Comparison of ENCODE assay signal across 7 cellular contexts in genomic region chr3:187112934-187113793, GRCh38. TPM values are rescaled to one million over a fixed set of nuclear protein-coding genes. Genes with fewer than 3 reads are reported as not detected.
DNase-seq lines count a peak whose midpoint lies in the region; ATAC-seq, FAIRE-seq and TF ChIP-seq lines count a peak whose summit lies in the region.

No MANE protein-coding gene starts in this region.

- no peaks in the 10 kb centered on the region for H3K4me1 ChIP-seq in keratinocyte (ENCODE audit: control insufficient read depth, extremely low read depth, insufficient read depth, low read length)

- H3K36me3 ChIP-seq in WERI-Rb-1 (no peaks in the 10 kb centered on the region), keratinocyte (ENCODE audit: control insufficient read depth in 2 of 2, extremely low read depth in 1 of 2, insufficient read depth in 2 of 2, low read length in 2 of 2) (no peaks in the 10 kb centered on the region)

- H3K9ac ChIP-seq in keratinocyte (ENCODE audit: control insufficient read depth, extremely low read depth, insufficient read depth, low read length), result no peak overlapping the region

- no peak for FAIRE-seq in keratinocyte (lab: Jason Lieb, UNC)

- H3K79me2 ChIP-seq in keratinocyte (ENCODE audit: control insufficient read depth, insufficient read depth, low read length), result no peaks in the 10 kb centered on the region

- no peaks in the 10 kb centered on the region for H3K9me3 ChIP-seq in WERI-Rb-1 (ENCODE audit: severe bottlenecking)
- H3K9me3 ChIP-seq in keratinocyte (ENCODE audit: control insufficient read depth, low read depth, low read length), result no peaks in the 10 kb centered on the region

- H3K4me3 ChIP-seq in WERI-Rb-1 (ENCODE audit: low read depth, low read length), result no peak overlapping the region
- no peak overlapping the region for H3K4me3 ChIP-seq in keratinocyte (ENCODE audit: control insufficient read depth in 2 of 3, extremely low read depth in 1 of 3, insufficient read depth in 2 of 3, low read depth in 1 of 3, low read length in 3 of 3)

- H3K27ac ChIP-seq in WERI-Rb-1 (no peak overlapping the region), keratinocyte (ENCODE audit: control insufficient read depth, insufficient read depth, low read length) (no peak overlapping the region)

- H3K9me1 ChIP-seq in keratinocyte (ENCODE audit: control insufficient read depth, extremely low read depth, insufficient read depth, low read length), result no peaks in the 10 kb centered on the region

- DNase-seq in EL (peak; percentile 23), WERI-Rb-1 (no peak), keratinocyte (ENCODE audit: low read depth, low spot score) (no peak)
- DNase-seq in activated CD4-positive, alpha-beta T cell treated with anti-CD3 and anti-CD28 coated beads, Interleukin-2, amount 50 U/mL, for 48 hours, result no peak

- dilution Hi-C loops in keratinocyte (cut with MboI; ENCODE audit: extremely low pct_ligation_motif_present, low sequenced_read_pairs), result no loop called here

- peak; percentile 24; the same call in 1 of the 2 replicates for TF ChIP-seq CTCF in WERI-Rb-1 (IDR thresholded peaks at IDR 0.05; ENCODE audit: low read depth, low read length)
- TF ChIP-seq CTCF in keratinocyte (optimal IDR thresholded peaks at IDR 0.05 in 1 of 3, IDR thresholded peaks at IDR 0.05 in 1 of 3, conservative IDR thresholded peaks at IDR 0.05 in 1 of 3; ENCODE audit: extremely low read depth in 1 of 3, insufficient read depth in 2 of 3, low read length in 3 of 3), result peak in 2 of 3 experiments; percentile 32 to 42

- ATAC-seq in HG03342 (IDR thresholded peaks at IDR 0.05; ENCODE audit: unreplicated experiment) (peak; percentile 52), HG03442 (IDR thresholded peaks at IDR 0.05; ENCODE audit: unreplicated experiment) (no peak), HG03108 (IDR thresholded peaks at IDR 0.05; ENCODE audit: unreplicated experiment) (no peak)

- no peaks in the 10 kb centered on the region for H4K20me1 ChIP-seq in keratinocyte (ENCODE audit: control insufficient read depth, extremely low read depth, insufficient read depth, low read length)

- H2AFZ ChIP-seq in keratinocyte (ENCODE audit: control insufficient read depth, low read length), result no peak overlapping the region

- H3K27me3 ChIP-seq in WERI-Rb-1 (ENCODE audit: insufficient read depth, low read depth, severe bottlenecking) (no peaks in the 10 kb centered on the region), keratinocyte (ENCODE audit: control insufficient read depth, extremely low read depth, insufficient read depth, low read length) (no peaks in the 10 kb centered on the region)

- no peak overlapping the region for H3K4me2 ChIP-seq in keratinocyte (ENCODE audit: control insufficient read depth, extremely low read depth, insufficient read depth, low read depth, low read length)

RNA-seq across cellular contexts. Expression of gene RPL39L, which starts 26.1 kb away (rescaled TPM):
- polyA plus RNA-seq in keratinocyte, result 10.3 to 20.0 TPM (median 10.9 TPM) in 3 replicates
- polyA plus RNA-seq in keratinocyte (2011; ENCODE audit: low read depth), result 4.3 TPM
- polyA plus RNA-seq in keratinocyte (2011; cell fraction: cytosol; rRNA removed), result 6.0 and 7.1 TPM in 2 replicates
- polyA plus RNA-seq in keratinocyte (2011; cell fraction: nucleus; rRNA removed), result 1.5 and 2.3 TPM in 2 replicates
- polyA plus RNA-seq in keratinocyte (2012; ENCODE audit: low replicate concordance), result 11.2 and 26.7 TPM in 2 replicates
- 0.96 to 1.6 TPM (median 1.0 TPM) in 3 replicates for polyA minus RNA-seq in keratinocyte
- polyA minus RNA-seq in keratinocyte (2011; cell fraction: cytosol; rRNA and poly(A)+ RNA removed), result 10.4 TPM
- 1.2 and 1.7 TPM in 2 replicates for polyA minus RNA-seq in keratinocyte (2011; cell fraction: nucleus; rRNA and poly(A)+ RNA removed)
